Comparison of ENCODE assay signal across 18 cellular contexts in the genomic region with DNA sequence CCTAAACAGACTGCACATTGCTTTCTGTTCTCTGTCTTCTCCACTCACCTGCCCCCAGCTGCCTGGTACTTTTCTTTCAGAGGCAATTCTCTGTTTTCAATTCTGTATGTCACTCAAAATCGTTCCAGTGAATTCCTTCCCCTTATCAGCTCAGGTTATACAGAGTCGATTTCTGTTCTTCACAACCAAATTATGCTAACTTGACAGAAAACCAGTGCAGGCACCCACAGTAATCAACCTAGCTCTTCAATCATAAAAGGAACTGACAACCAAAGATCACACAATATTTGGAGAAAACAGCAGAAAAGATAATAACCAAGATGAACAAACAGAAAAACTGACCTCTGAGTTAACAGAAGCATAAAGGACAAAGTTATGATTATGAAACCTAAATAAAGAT.
DNase-seq lines count a peak whose midpoint lies in the region; ATAC-seq, FAIRE-seq and TF ChIP-seq lines count a peak whose summit lies in the region.
"Had no signal": no experiment of that assay in that cellular context is flagged by ENCODE, and none has a peak within 500 bp of the region (broad histone marks: within the 10 kb centered on the region; RNA-seq: fewer than 3 reads in every experiment).

No MANE protein-coding gene starts in this region.

- ATAC-seq in left lobe of liver, result peak; percentile 29
- ATAC-seq: CD8-positive, alpha-beta T cell; GM23338 had no signal

- no peak for TF ChIP-seq EP300 in stomach (IDR thresholded peaks at IDR 0.05)

- no peaks in the 10 kb centered on the region for H3K4me1 ChIP-seq in stomach
- H3K4me1 ChIP-seq: BLaER1, HAP-1 had no signal

- intact Hi-C loops in stomach (cut with DNase I; ENCODE audit: low total_unique reads), result no loop called here

- H3K27me3 ChIP-seq in stomach, result no peaks in the 10 kb centered on the region
- H3K27me3 ChIP-seq: BLaER1 had no signal

- TF ChIP-seq POLR2A in H54 (IDR thresholded peaks at IDR 0.05; ENCODE audit: low read depth, low read length) (no peak), stomach (IDR thresholded peaks at IDR 0.05) (no peak)

- 19 to 47% (median 41%) methylated on average over 2 of the region's 2 CpGs for WGBS in stomach, 5 donors

- no peak overlapping the region for H3K4me3 ChIP-seq in stomach
- H3K4me3 ChIP-seq: BLaER1, GM23338, HAP-1 had no signal

- DNase-seq in H54 (ENCODE audit: insufficient read length, low spot score) (no peak), SK-N-DZ (ENCODE audit: low spot score) (peak; percentile 45), left lobe of liver (ENCODE audit: low spot score) (no peak), GM13976 (ENCODE audit: low spot score) (no peak), stomach (no peak), islet precursor cell (no peak)
- DNase-seq: Caco-2; CD4-positive, CD25-positive, alpha-beta regulatory T cell; CD8-positive, alpha-beta T cell; DMS153; DND-41; HFFc6 had no signal

- peaks cover 0 to 5% (median 0%) of the 10 kb centered on the region in 4 donors for H3K9me3 ChIP-seq in stomach
- H3K9me3 ChIP-seq: Caco-2, HAP-1 had no signal

- TF ChIP-seq CTCF in GM13976 (IDR thresholded peaks at IDR 0.05; ENCODE audit: borderline replicate concordance, control extremely low read depth, extremely low read depth, insufficient read depth, missing control alignments) (no peak), stomach (IDR thresholded peaks at IDR 0.05) (no peak)

- no peak overlapping the region for H3K27ac ChIP-seq in stomach
- H3K27ac ChIP-seq: BLaER1, C4-2B had no signal

- no peaks in the 10 kb centered on the region for H3K36me3 ChIP-seq in stomach
- H3K36me3 ChIP-seq: BLaER1, HAP-1 had no signal

- in situ Hi-C loops in GM13976 (cut with MboI; ENCODE audit: low sequenced_read_pairs, unreplicated experiment), result no loop called here

- peak; percentile 60 for FAIRE-seq in H54 (lab: Jason Lieb, UNC)
- FAIRE-seq: G401.6, GM12892 had no signal
